Comparison of ENCODE assay signal across 27 cellular contexts in genomic region chr16:5077304-5077703, GRCh38.
"Had no signal": no experiment of that assay in that cellular context is flagged by ENCODE, and none has a peak within 500 bp of the region (broad histone marks: within the 10 kb centered on the region; RNA-seq: fewer than 3 reads in every experiment).

No MANE protein-coding gene starts in this region.

- H3K4me1 ChIP-seq: uterus had no signal

- DNase-seq: stimulated activated CD4-positive, alpha-beta T cell treated with anti-CD3 and anti-CD28 coated beads, Interleukin-2, amount 100 ng/mL, for 48 hours; stimulated activated CD4-positive, alpha-beta T cell treated with anti-CD3 and anti-CD28 coated beads, Interleukin-4, amount 100 ng/mL, for 1 hour; stimulated activated CD4-positive, alpha-beta T cell treated with anti-CD3 and anti-CD28 coated beads, Interleukin-4, amount 100 ng/mL, for 24 hours; stimulated activated CD4-positive, alpha-beta T cell treated with anti-CD3 and anti-CD28 coated beads, Interleukin-4, amount 100 ng/mL, for 4 hours; stimulated activated CD8-positive, alpha-beta memory T cell treated with anti-CD3 and anti-CD28 coated beads, Interleukin-4, amount 100 ng/mL, for 48 hours; stimulated activated naive B cell treated with anti-CD40 and anti-IgM and Interleukin-4, amounts not matched to agents 10 μg/mL and 1 μg/mL and 100 μg/mL, for 72 hours; stimulated activated naive CD4-positive, alpha-beta T cell; stimulated activated naive CD4-positive, alpha-beta T cell treated with Interleukin-2 at 50 U/mL for 16 hours; stimulated activated naive CD8-positive, alpha-beta T cell treated with anti-CD3 and anti-CD28 coated beads, Interleukin-15, amount 100 ng/mL, for 72 hours; stimulated activated naive CD8-positive, alpha-beta T cell treated with anti-CD3 and anti-CD28 coated beads, Interleukin-15, Interleukin-2, amounts not matched to agents 100 U/mL and 50 U/mL, for 24 hours; stomach; substantia nigra; testis; thyroid gland; tibial artery; transverse colon; trophoblast cell; upper lobe of left lung; upper lobe of right lung; uterus had no signal

- H3K27ac ChIP-seq: stomach, suprapubic skin, testis, thoracic aorta, thyroid gland, tibial artery, tibial nerve, transverse colon, upper lobe of left lung, upper lobe of right lung, uterus, vagina had no signal

- H3K4me3 ChIP-seq: stomach, suprapubic skin, testis, thoracic aorta, thyroid gland, tibial artery, tibial nerve, transverse colon, upper lobe of left lung, upper lobe of right lung, uterus, vagina had no signal

- ATAC-seq: stimulated activated effector memory CD8-positive, alpha-beta T cell treated with anti-CD3 and anti-CD28 coated beads, Interleukin-12 subunit alpha, Interleukin-12 subunit beta, amount 100 ng/mL, for 72 hours; stimulated activated memory B cell treated with anti-CD40 and anti-IgM and Interleukin-4, amounts not matched to agents 10 μg/mL and 1 μg/mL and 100 μg/mL, for 72 hours; stimulated activated naive B cell treated with anti-CD40 and anti-IgM and Interleukin-4, amounts not matched to agents 10 μg/mL and 1 μg/mL and 100 μg/mL, for 72 hours; stimulated activated naive CD8-positive, alpha-beta T cell treated with anti-CD3 and anti-CD28 coated beads, Interleukin-15, amount 100 ng/mL, for 72 hours; stimulated activated naive CD8-positive, alpha-beta T cell treated with anti-CD3 and anti-CD28 coated beads, Interleukin-15, Interleukin-2, amounts not matched to agents 100 U/mL and 50 U/mL, for 24 hours; upper lobe of right lung had no signal

- H3K27me3 ChIP-seq: stomach, suprapubic skin, testis, thyroid gland, tibial artery, tibial nerve, transverse colon, upper lobe of left lung, upper lobe of right lung, uterus, vagina had no signal

- H3K36me3 ChIP-seq: uterus had no signal

- FAIRE-seq: urothelium cell line had no signal

- H3K9me3 ChIP-seq: stomach, suprapubic skin, testis, thoracic aorta, thyroid gland, tibial artery, tibial nerve, transverse colon, upper lobe of left lung, upper lobe of right lung, uterus, vagina had no signal
